ENCODE assay signal across 20 cellular contexts in the genomic region with DNA sequence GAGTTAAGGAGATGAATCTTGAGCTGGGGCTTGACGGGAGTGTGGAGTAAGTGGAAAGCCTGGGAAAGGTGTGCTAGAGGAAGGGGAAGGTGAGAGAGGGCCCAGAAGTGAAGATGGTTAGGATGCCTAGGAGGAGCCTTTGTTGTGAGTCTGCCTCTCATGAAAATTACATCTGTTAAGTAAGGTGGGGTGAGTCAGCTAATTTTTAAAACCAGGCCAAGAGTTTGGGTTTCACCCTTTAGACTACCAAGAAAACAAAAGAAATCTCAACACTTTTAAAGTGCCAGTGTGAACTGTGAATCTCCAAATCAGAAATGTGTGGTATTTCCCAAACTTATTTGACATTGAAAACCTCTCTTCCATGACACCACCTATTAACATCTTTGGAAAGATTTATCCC.
DNase-seq lines count a peak whose midpoint lies in the region; ATAC-seq and TF ChIP-seq lines count a peak whose summit lies in the region.
"Had no signal": no experiment of that assay in that cellular context is flagged by ENCODE, and none has a peak within 500 bp of the region (broad histone marks: within the 10 kb centered on the region; RNA-seq: fewer than 3 reads in every experiment).

No MANE protein-coding gene starts in this region.

- H3K27me3 ChIP-seq in endodermal cell (ENCODE audit: control insufficient read depth, insufficient read depth, low read length, poor library complexity, severe bottlenecking): no peaks in the 10 kb centered on the region
- H3K27me3 ChIP-seq: BLaER1 treated with 17β-estradiol and CSF1 and Interleukin-3, amounts not matched to agents 10 nM and 100 nM; MG63 had no signal

- peaks cover 8% of the 10 kb centered on the region for H3K4me1 Mint-ChIP-seq in activated CD4-positive, alpha-beta T cell treated with anti-CD3 and anti-CD28 coated beads, Interleukin-2, amount 10 ng/mL, durations not matched to agents 24 days and 14 days
- H3K4me1 Mint-ChIP-seq in endodermal cell: peaks cover 46% of the 10 kb centered on the region

- no peaks in the 10 kb centered on the region for H3K27me3 Mint-ChIP-seq in activated CD4-positive, alpha-beta T cell treated with anti-CD3 and anti-CD28 coated beads, Interleukin-2, amount 10 ng/mL, durations not matched to agents 24 days and 14 days
- H3K27me3 Mint-ChIP-seq in endodermal cell (ENCODE audit: insufficient read depth): no peaks in the 10 kb centered on the region

- intact Hi-C loops in activated CD4-positive, alpha-beta T cell treated with anti-CD3 and anti-CD28 coated beads, Interleukin-2, amount 10 ng/mL, durations not matched to agents 24 days and 14 days (cut with micrococcal nuclease): no loop called here

- WGBS in endodermal cell (ENCODE audit: insufficient coverage in 1 of 2, insufficient read length in 1 of 2), 2 experiments: 88 to 95% methylated on average over 1 of the region's 1 CpG

- no peak overlapping the region for H3K4me3 ChIP-seq in endodermal cell (ENCODE audit: low read length)
- H3K4me3 ChIP-seq: BLaER1 treated with 17β-estradiol and CSF1 and Interleukin-3, amounts not matched to agents 10 nM and 100 nM; MG63 had no signal

- peaks cover 31% of the 10 kb centered on the region for H3K9me3 ChIP-seq in endodermal cell (ENCODE audit: control insufficient read depth, low read length)

- no peak overlapping the region for H3K27ac Mint-ChIP-seq in activated CD4-positive, alpha-beta T cell treated with anti-CD3 and anti-CD28 coated beads, Interleukin-2, amount 10 ng/mL, durations not matched to agents 24 days and 14 days
- H3K27ac Mint-ChIP-seq in endodermal cell: peak overlapping the region; percentile 33

- H3K9me3 Mint-ChIP-seq in activated CD4-positive, alpha-beta T cell treated with anti-CD3 and anti-CD28 coated beads, Interleukin-2, amount 10 ng/mL, durations not matched to agents 24 days and 14 days: peaks cover 22% of the 10 kb centered on the region
- peaks cover 30% of the 10 kb centered on the region for H3K9me3 Mint-ChIP-seq in endodermal cell

- no peak overlapping the region for H3K9ac ChIP-seq in endodermal cell (ENCODE audit: extremely low read depth, low read length, poor library complexity, severe bottlenecking)
- H3K9ac ChIP-seq: BLaER1 treated with 17β-estradiol and CSF1 and Interleukin-3, amounts not matched to agents 10 nM and 100 nM had no signal

- DNase-seq in activated CD4-positive, alpha-beta T cell treated with anti-CD3 and anti-CD28 coated beads, Interleukin-2, amount 10 ng/mL, durations not matched to agents 24 days and 14 days: peak; percentile 34
- DNase-seq in activated CD4-positive, alpha-beta T cell treated with anti-CD3 and anti-CD28 coated beads for 48 hours: no peak
- DNase-seq in LHCN-M2 (ENCODE audit: low read depth) (peak; percentile 43), endodermal cell (no peak), activated gamma-delta T cell (lab: John Stamatoyannopoulos, UW) (no peak)
- no peak for DNase-seq in activated T-cell treated with anti-CD3 and anti-CD28 coated beads, Interleukin-2, amount 50 U/mL, for 48 hours
- DNase-seq: DND-41, GDM1, KBM-7, MG63, NCI-H1092 treated with DMSO at 0.1 percent for 48 hours, NCI-H2081 treated with DMSO at 0.1 percent for 48 hours, NCI-H510A, NCI-H774, SW 1271 had no signal

- peaks cover 13% of the 10 kb centered on the region for H3K36me3 Mint-ChIP-seq in activated CD4-positive, alpha-beta T cell treated with anti-CD3 and anti-CD28 coated beads, Interleukin-2, amount 10 ng/mL, durations not matched to agents 24 days and 14 days (ENCODE audit: low read depth)
- H3K36me3 Mint-ChIP-seq in endodermal cell (ENCODE audit: low read depth): peaks cover 4% of the 10 kb centered on the region

- no peaks in the 10 kb centered on the region for H3K36me3 ChIP-seq in endodermal cell (ENCODE audit: control insufficient read depth, insufficient read depth, low read length)
- H3K36me3 ChIP-seq: MG63 had no signal

- no peak for ATAC-seq in GM18867 (IDR thresholded peaks at IDR 0.05; ENCODE audit: unreplicated experiment)
- no peak for ATAC-seq in HG03571 (IDR thresholded peaks at IDR 0.05; ENCODE audit: unreplicated experiment)

- no peak for TF ChIP-seq CTCF in endodermal cell (conservative IDR thresholded peaks at IDR 0.05)

- peaks cover 10% of the 10 kb centered on the region for H3K4me1 ChIP-seq in endodermal cell (ENCODE audit: control insufficient read depth, insufficient read depth, low read length)
- H3K4me1 ChIP-seq: BLaER1 treated with 17β-estradiol and CSF1 and Interleukin-3, amounts not matched to agents 10 nM and 100 nM had no signal

- no peak overlapping the region for H3K27ac ChIP-seq in endodermal cell (ENCODE audit: low read depth, low read length)
- H3K27ac ChIP-seq: 22Rv1; BLaER1 treated with 17β-estradiol and CSF1 and Interleukin-3, amounts not matched to agents 10 nM and 100 nM; HL-60 had no signal

- no peak overlapping the region for H3K4me3 Mint-ChIP-seq in activated CD4-positive, alpha-beta T cell treated with anti-CD3 and anti-CD28 coated beads, Interleukin-2, amount 10 ng/mL, durations not matched to agents 24 days and 14 days
- H3K4me3 Mint-ChIP-seq in endodermal cell: no peak overlapping the region

Comparison
In these comparisons a context has a peak if more than half of its experiments do, and no peak if none do; other contexts are left out.
1. DNase-seq: peak in activated CD4-positive, alpha-beta T cell treated with anti-CD3 and anti-CD28 coated beads, Interleukin-2, amount 10 ng/mL, durations not matched to agents 24 days and 14 days (single experiment) and LHCN-M2 (single experiment); none in activated CD4-positive, alpha-beta T cell treated with anti-CD3 and anti-CD28 coated beads for 48 hours (single experiment), endodermal cell (single experiment), activated T-cell treated with anti-CD3 and anti-CD28 coated beads, Interleukin-2, amount 50 U/mL, for 48 hours (0 of 2) and activated gamma-delta T cell (single experiment).